ENCODE assay signal across 17 cellular contexts in genomic region chr19:30310806-30311121, GRCh38.
"Had no signal": no experiment of that assay in that cellular context is flagged by ENCODE, and none has a peak within 500 bp of the region (broad histone marks: within the 10 kb centered on the region; RNA-seq: fewer than 3 reads in every experiment).

No MANE protein-coding gene starts in this region.

- H3K27ac Mint-ChIP-seq: memory B cell; natural killer cell treated with Interleukin-12 subunit alpha and Interleukin-12 subunit beta and Interleukin-15 and Interleukin-18, amount 100 ng/mL, for 72 hours; type B pancreatic cell had no signal

- ATAC-seq: gastrocnemius medialis; lower lobe of right lung; natural killer cell treated with Interleukin-12 subunit alpha and Interleukin-12 subunit beta and Interleukin-15 and Interleukin-18, amount 100 ng/mL, for 72 hours; right cardiac atrium had no signal

- DNase-seq: colonic mucosa; effector memory CD4-positive, alpha-beta T cell; gastrocnemius medialis; islet precursor cell; left ventricle myocardium inferior; lower lobe of right lung; small intestine; stimulated activated CD4-positive, alpha-beta T cell treated with anti-CD3 and anti-CD28 coated beads, Interleukin-12 subunit alpha, Interleukin-12 subunit beta, amount 100 ng/mL, for 4 hours; stimulated activated naive CD4-positive, alpha-beta T cell; stomach; thyroid gland had no signal

- H3K27me3 ChIP-seq: colonic mucosa, gastrocnemius medialis, thyroid gland had no signal

- H3K36me3 ChIP-seq: colonic mucosa, esophagus muscularis mucosa, gastrocnemius medialis, left ventricle myocardium inferior, lower lobe of right lung, stomach, thyroid gland had no signal

- H3K27me3 Mint-ChIP-seq: memory B cell had no signal

- H3K4me1 ChIP-seq: colonic mucosa, esophagus muscularis mucosa, gastrocnemius medialis, left ventricle myocardium inferior, lower lobe of right lung, stomach, thyroid gland had no signal

- H3K4me3 Mint-ChIP-seq: memory B cell; natural killer cell treated with Interleukin-12 subunit alpha and Interleukin-12 subunit beta and Interleukin-15 and Interleukin-18, amount 100 ng/mL, for 72 hours; type B pancreatic cell had no signal

- H3K36me3 Mint-ChIP-seq: memory B cell; natural killer cell treated with Interleukin-12 subunit alpha and Interleukin-12 subunit beta and Interleukin-15 and Interleukin-18, amount 100 ng/mL, for 72 hours; type B pancreatic cell had no signal

- H3K27ac ChIP-seq: colonic mucosa, epithelial cell of prostate, esophagus muscularis mucosa, gastrocnemius medialis, left ventricle myocardium inferior, lower lobe of right lung, stomach, thyroid gland had no signal

- H3K4me3 ChIP-seq: colonic mucosa, esophagus muscularis mucosa, gastrocnemius medialis, left ventricle myocardium inferior, lower lobe of right lung, stomach, thyroid gland had no signal

- H3K4me1 Mint-ChIP-seq: memory B cell had no signal

- H3K9me3 ChIP-seq: colonic mucosa, esophagus muscularis mucosa, gastrocnemius medialis, lower lobe of right lung, thyroid gland had no signal

- H3K9me3 Mint-ChIP-seq: type B pancreatic cell had no signal
